Comparison of ENCODE assay signal across 27 cellular contexts in genomic region chr4:110352670-110353442, GRCh38.
"Had no signal": no experiment of that assay in that cellular context is flagged by ENCODE, and none has a peak within 500 bp of the region (broad histone marks: within the 10 kb centered on the region; RNA-seq: fewer than 3 reads in every experiment).

No MANE protein-coding gene starts in this region.

- H3K79me2 ChIP-seq: hepatocyte had no signal

- H3K36me3 Mint-ChIP-seq: natural killer cell; neural progenitor cell; stimulated activated naive B cell treated with anti-CD40 and anti-IgM and Interleukin-4, amounts not matched to agents 10 μg/mL and 1 μg/mL and 100 μg/mL, for 72 hours had no signal

- ATAC-seq: heart right ventricle; lower lobe of right lung; sciatic nerve; stimulated activated naive B cell treated with anti-CD40 and anti-IgM and Interleukin-4, amounts not matched to agents 10 μg/mL and 1 μg/mL and 100 μg/mL, for 72 hours; stimulated activated naive CD8-positive, alpha-beta T cell treated with anti-CD3 and anti-CD28 coated beads, Interleukin-15, Interleukin-2, amounts not matched to agents 100 U/mL and 50 U/mL, for 24 hours; upper lobe of right lung had no signal

- DNase-seq: heart right ventricle; islet precursor cell; lower lobe of right lung; mammary epithelial cell; mesenchymal stem cell; natural killer cell; nephron progenitor cell; occipital lobe; ovary; stimulated activated CD4-positive, alpha-beta T cell treated with anti-CD3 and anti-CD28 coated beads, Interleukin-12 subunit alpha, Interleukin-12 subunit beta, amount 100 ng/mL, for 4 hours; stimulated activated CD4-positive, alpha-beta T cell treated with anti-CD3 and anti-CD28 coated beads, Interleukin-15, amount 100 ng/mL, for 24 hours; stimulated activated CD4-positive, alpha-beta T cell treated with anti-CD3 and anti-CD28 coated beads, Interleukin-2, amount 100 ng/mL, for 24 hours; stimulated activated CD4-positive, alpha-beta T cell treated with anti-CD3 and anti-CD28 coated beads, Interleukin-4, amount 100 ng/mL, for 1 hour; stimulated activated naive B cell treated with anti-CD40 and anti-IgM and Interleukin-4, amounts not matched to agents 10 μg/mL and 1 μg/mL and 100 μg/mL, for 72 hours; stimulated activated naive CD8-positive, alpha-beta T cell treated with anti-CD3 and anti-CD28 coated beads, Interleukin-15, Interleukin-2, amounts not matched to agents 100 U/mL and 50 U/mL, for 24 hours; tibial artery; trophoblast cell; upper lobe of right lung had no signal

- H3K4me3 ChIP-seq: heart right ventricle, hepatocyte, lower lobe of right lung, neural progenitor cell, ovary, right atrium auricular region, suprapubic skin, thoracic aorta, tibial artery, upper lobe of right lung had no signal

- H3K27ac Mint-ChIP-seq: natural killer cell; nephron progenitor cell; neural progenitor cell; progenitor cell of endocrine pancreas; stimulated activated naive B cell treated with anti-CD40 and anti-IgM and Interleukin-4, amounts not matched to agents 10 μg/mL and 1 μg/mL and 100 μg/mL, for 72 hours had no signal

- H3K9me3 Mint-ChIP-seq: stimulated activated naive B cell treated with anti-CD40 and anti-IgM and Interleukin-4, amounts not matched to agents 10 μg/mL and 1 μg/mL and 100 μg/mL, for 72 hours had no signal

- H3K9ac ChIP-seq: neural progenitor cell had no signal

- H3K27me3 ChIP-seq: heart right ventricle, hepatocyte, neural progenitor cell, neutrophil, ovary, right atrium auricular region, suprapubic skin, tibial artery, upper lobe of right lung had no signal

- H3K27ac ChIP-seq: heart right ventricle, hepatocyte, lower lobe of right lung, neural progenitor cell, neutrophil, ovary, right atrium auricular region, suprapubic skin, thoracic aorta, tibial artery, upper lobe of right lung had no signal

- H3K9me3 ChIP-seq: lower lobe of right lung, neutrophil, ovary, right atrium auricular region, suprapubic skin, thoracic aorta, tibial artery, upper lobe of right lung had no signal

- H2AFZ ChIP-seq: hepatocyte, neural progenitor cell had no signal

- H3K4me1 ChIP-seq: lower lobe of right lung, neural progenitor cell, right atrium auricular region, suprapubic skin, tibial artery, upper lobe of right lung had no signal

- H3K4me1 Mint-ChIP-seq: natural killer cell; nephron progenitor cell; neural progenitor cell; stimulated activated naive B cell treated with anti-CD40 and anti-IgM and Interleukin-4, amounts not matched to agents 10 μg/mL and 1 μg/mL and 100 μg/mL, for 72 hours had no signal

- H3K4me2 ChIP-seq: hepatocyte, neural progenitor cell had no signal

- FAIRE-seq: urothelium cell line had no signal

- H3K4me3 Mint-ChIP-seq: natural killer cell; nephron progenitor cell; neural progenitor cell; stimulated activated naive B cell treated with anti-CD40 and anti-IgM and Interleukin-4, amounts not matched to agents 10 μg/mL and 1 μg/mL and 100 μg/mL, for 72 hours had no signal

- H3K36me3 ChIP-seq: heart right ventricle, lower lobe of right lung, neural progenitor cell, neutrophil, ovary, right atrium auricular region, suprapubic skin, thoracic aorta, tibial artery, upper lobe of right lung had no signal
